1 cellular context compared by ENCODE assay signal in genomic region chr4:98658287-98659105, GRCh38.
TF ChIP-seq lines count a peak whose summit lies in the region.

TSPAN5 (minus strand) TSS chr4:98658611.

TF ChIP-seq in WTC11, 78 proteins besides CTCF, POLR2A, EP300 and RAD21 (continued from another document):
- no peak for TF ChIP-seq KAT7 (CRISPR knock-in tag; IDR thresholded peaks at IDR 0.05; ENCODE audit: borderline replicate concordance)
- TF ChIP-seq AR (CRISPR knock-in tag; IDR thresholded peaks at IDR 0.05) = no peak
- TF ChIP-seq, protein P1, sequence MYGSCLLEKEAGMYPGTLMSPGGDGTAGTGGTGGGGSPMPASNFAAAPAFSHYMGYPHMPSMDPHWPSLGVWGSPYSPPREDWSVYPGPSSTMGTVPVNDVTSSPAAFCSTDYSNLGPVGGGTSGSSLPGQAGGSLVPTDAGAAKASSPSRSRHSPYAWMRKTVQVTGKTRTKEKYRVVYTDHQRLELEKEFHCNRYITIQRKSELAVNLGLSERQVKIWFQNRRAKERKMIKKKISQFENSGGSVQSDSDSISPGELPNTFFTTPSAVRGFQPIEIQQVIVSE (CRISPR knock-in tag; IDR thresholded peaks at IDR 0.05; ENCODE audit: borderline replicate concordance) = no peak
- TF ChIP-seq, protein P2, sequence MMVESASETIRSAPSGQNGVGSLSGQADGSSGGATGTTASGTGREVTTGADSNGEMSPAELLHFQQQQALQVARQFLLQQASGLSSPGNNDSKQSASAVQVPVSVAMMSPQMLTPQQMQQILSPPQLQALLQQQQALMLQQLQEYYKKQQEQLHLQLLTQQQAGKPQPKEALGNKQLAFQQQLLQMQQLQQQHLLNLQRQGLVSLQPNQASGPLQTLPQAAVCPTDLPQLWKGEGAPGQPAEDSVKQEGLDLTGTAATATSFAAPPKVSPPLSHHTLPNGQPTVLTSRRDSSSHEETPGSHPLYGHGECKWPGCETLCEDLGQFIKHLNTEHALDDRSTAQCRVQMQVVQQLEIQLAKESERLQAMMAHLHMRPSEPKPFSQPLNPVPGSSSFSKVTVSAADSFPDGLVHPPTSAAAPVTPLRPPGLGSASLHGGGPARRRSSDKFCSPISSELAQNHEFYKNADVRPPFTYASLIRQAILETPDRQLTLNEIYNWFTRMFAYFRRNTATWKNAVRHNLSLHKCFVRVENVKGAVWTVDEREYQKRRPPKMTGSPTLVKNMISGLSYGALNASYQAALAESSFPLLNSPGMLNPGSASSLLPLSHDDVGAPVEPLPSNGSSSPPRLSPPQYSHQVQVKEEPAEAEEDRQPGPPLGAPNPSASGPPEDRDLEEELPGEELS (CRISPR knock-in tag; IDR thresholded peaks at IDR 0.05) = no peak
- peak; percentile 62 for TF ChIP-seq SP1 (CRISPR knock-in tag; conservative IDR thresholded peaks at IDR 0.05)
